Comparison of ENCODE assay signal across 8 cellular contexts in genomic region chr3:157572559-157573270, GRCh38.
DNase-seq lines count a peak whose midpoint lies in the region; ATAC-seq, FAIRE-seq and TF ChIP-seq lines count a peak whose summit lies in the region.

No MANE protein-coding gene starts in this region.

- peak; percentile 58 to 77 (median 66) for TF ChIP-seq CTCF in body of pancreas (IDR thresholded peaks at IDR 0.05)
- TF ChIP-seq CTCF in kidney (IDR thresholded peaks at IDR 0.05; ENCODE audit: borderline replicate concordance, extremely low read depth, insufficient read depth), result peak; percentile 62
- TF ChIP-seq CTCF in upper lobe of left lung (IDR thresholded peaks at IDR 0.05), result peak; percentile 46 to 72 (median 64)

- no peak for TF ChIP-seq EP300 in upper lobe of left lung (IDR thresholded peaks at IDR 0.05)

- WGBS in body of pancreas, 2 donors, result 62 to 66% methylated on average over 8 of the region's 8 CpGs
- WGBS in upper lobe of left lung, 2 donors, result 62 to 69% methylated on average over 8 of the region's 8 CpGs

- H3K27ac ChIP-seq in body of pancreas (no peak overlapping the region), kidney (ENCODE audit: low read depth in 2 of 2, low read length in 2 of 2) (no peak overlapping the region), upper lobe of left lung (no peak overlapping the region)

- H3K4me1 ChIP-seq in body of pancreas (no peaks in the 10 kb centered on the region), kidney (ENCODE audit: control insufficient read depth in 1 of 2, insufficient read depth in 1 of 2, low read depth in 1 of 2, low read length in 2 of 2) (no peaks in the 10 kb centered on the region), upper lobe of left lung (peaks cover 0 to 6% (median 2%) of the 10 kb centered on the region in 4 donors)

- DNase-seq in DMS153 (lab: John Stamatoyannopoulos, UW), result peak; percentile 9
- DNase-seq in NCI-H460 (ENCODE audit: extremely low read depth, low read depth), result peak; percentile 51
- peak; percentile 26 to 47 (median 42) for DNase-seq in body of pancreas
- DNase-seq in kidney, result no peak
- no peak for DNase-seq in upper lobe of left lung
- no peak for DNase-seq in GF-D8 (lab: John Stamatoyannopoulos, UW)

- H3K9ac ChIP-seq in kidney (ENCODE audit: low read length in 2 of 2), result no peak overlapping the region

- intact Hi-C loops in body of pancreas (cut with DNase I) (no loop called here), kidney (cut with DNase I) (no loop called here)

- no peak overlapping the region for H3K4me3 ChIP-seq in body of pancreas
- no peak overlapping the region for H3K4me3 ChIP-seq in kidney (ENCODE audit: low read length in 2 of 2)
- no peak overlapping the region for H3K4me3 ChIP-seq in upper lobe of left lung

- FAIRE-seq in kidney (lab: Jason Lieb, UNC), result no peak

- no peaks in the 10 kb centered on the region for H3K9me3 ChIP-seq in body of pancreas
- H3K9me3 ChIP-seq in kidney (ENCODE audit: control insufficient read depth in 1 of 2, low read length in 2 of 2), result no peaks in the 10 kb centered on the region
- H3K9me3 ChIP-seq in upper lobe of left lung, result no peaks in the 10 kb centered on the region

- H3K36me3 ChIP-seq in body of pancreas (replicated peaks in 1 of 2; ENCODE audit: insufficient read depth in 1 of 2, low read depth in 2 of 2) (no peaks in the 10 kb centered on the region), kidney (ENCODE audit: control insufficient read depth in 1 of 2, insufficient read depth in 2 of 2, low read length in 2 of 2) (no peaks in the 10 kb centered on the region), upper lobe of left lung (no peaks in the 10 kb centered on the region)

- TF ChIP-seq POLR2A in body of pancreas (IDR thresholded peaks at IDR 0.05), result no peak
- no peak for TF ChIP-seq POLR2A in upper lobe of left lung (IDR thresholded peaks at IDR 0.05)

- no peaks in the 10 kb centered on the region for H3K27me3 ChIP-seq in body of pancreas
- H3K27me3 ChIP-seq in upper lobe of left lung, result no peaks in the 10 kb centered on the region

- ATAC-seq in GM19324 (IDR thresholded peaks at IDR 0.05; ENCODE audit: low FRiP score, unreplicated experiment) (peak; percentile 70), HG03439 (IDR thresholded peaks at IDR 0.05; ENCODE audit: unreplicated experiment) (peak; percentile 82), body of pancreas (peak; percentile 69), upper lobe of left lung (ENCODE audit: low FRiP score in 2 of 2) (peak in 1 of 2 donors; percentile 75)

Comparison
In these comparisons a context has a peak if more than half of its experiments do, and no peak if none do; other contexts are left out.
1. DNase-seq: peak in DMS153 (single experiment), NCI-H460 (single experiment) and body of pancreas (4 of 4); none in kidney (single experiment), upper lobe of left lung (0 of 2) and GF-D8 (single experiment).
2. Peak in every context shown above with its lines, with median percentiles within 50 percentile points of each other: CTCF ChIP-seq.